Comparison of ENCODE assay signal across 1 cellular context in genomic region chr6:109455161-109455501, GRCh38.
TF ChIP-seq lines count a peak whose summit lies in the region.

No MANE protein-coding gene starts in this region.

TF ChIP-seq in A549, 52 proteins besides CTCF, POLR2A, EP300 and RAD21 (continued from another document):
- TF ChIP-seq, protein P1, sequence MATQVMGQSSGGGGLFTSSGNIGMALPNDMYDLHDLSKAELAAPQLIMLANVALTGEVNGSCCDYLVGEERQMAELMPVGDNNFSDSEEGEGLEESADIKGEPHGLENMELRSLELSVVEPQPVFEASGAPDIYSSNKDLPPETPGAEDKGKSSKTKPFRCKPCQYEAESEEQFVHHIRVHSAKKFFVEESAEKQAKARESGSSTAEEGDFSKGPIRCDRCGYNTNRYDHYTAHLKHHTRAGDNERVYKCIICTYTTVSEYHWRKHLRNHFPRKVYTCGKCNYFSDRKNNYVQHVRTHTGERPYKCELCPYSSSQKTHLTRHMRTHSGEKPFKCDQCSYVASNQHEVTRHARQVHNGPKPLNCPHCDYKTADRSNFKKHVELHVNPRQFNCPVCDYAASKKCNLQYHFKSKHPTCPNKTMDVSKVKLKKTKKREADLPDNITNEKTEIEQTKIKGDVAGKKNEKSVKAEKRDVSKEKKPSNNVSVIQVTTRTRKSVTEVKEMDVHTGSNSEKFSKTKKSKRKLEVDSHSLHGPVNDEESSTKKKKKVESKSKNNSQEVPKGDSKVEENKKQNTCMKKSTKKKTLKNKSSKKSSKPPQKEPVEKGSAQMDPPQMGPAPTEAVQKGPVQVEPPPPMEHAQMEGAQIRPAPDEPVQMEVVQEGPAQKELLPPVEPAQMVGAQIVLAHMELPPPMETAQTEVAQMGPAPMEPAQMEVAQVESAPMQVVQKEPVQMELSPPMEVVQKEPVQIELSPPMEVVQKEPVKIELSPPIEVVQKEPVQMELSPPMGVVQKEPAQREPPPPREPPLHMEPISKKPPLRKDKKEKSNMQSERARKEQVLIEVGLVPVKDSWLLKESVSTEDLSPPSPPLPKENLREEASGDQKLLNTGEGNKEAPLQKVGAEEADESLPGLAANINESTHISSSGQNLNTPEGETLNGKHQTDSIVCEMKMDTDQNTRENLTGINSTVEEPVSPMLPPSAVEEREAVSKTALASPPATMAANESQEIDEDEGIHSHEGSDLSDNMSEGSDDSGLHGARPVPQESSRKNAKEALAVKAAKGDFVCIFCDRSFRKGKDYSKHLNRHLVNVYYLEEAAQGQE (IDR thresholded peaks at IDR 0.05), result no peak
- TF ChIP-seq CBX2 (IDR thresholded peaks at IDR 0.05; ENCODE audit: borderline replicate concordance, low read depth) (no peak), ZSCAN20 (CRISPR knock-in tag; IDR thresholded peaks at IDR 0.05) (no peak), BHLHE40 (IDR thresholded peaks at IDR 0.05; ENCODE audit: low read depth, low read length) (no peak), CBX8 (IDR thresholded peaks at IDR 0.05) (no peak), KDM1A (IDR thresholded peaks at IDR 0.05; ENCODE audit: low read depth) (no peak), MAX (IDR thresholded peaks at IDR 0.05) (no peak), SMC3 (IDR thresholded peaks at IDR 0.05) (no peak), PBX3 (IDR thresholded peaks at IDR 0.05) (no peak), TFCP2L1 (CRISPR knock-in tag; IDR thresholded peaks at IDR 0.05) (no peak)
- TF ChIP-seq, protein P2, sequence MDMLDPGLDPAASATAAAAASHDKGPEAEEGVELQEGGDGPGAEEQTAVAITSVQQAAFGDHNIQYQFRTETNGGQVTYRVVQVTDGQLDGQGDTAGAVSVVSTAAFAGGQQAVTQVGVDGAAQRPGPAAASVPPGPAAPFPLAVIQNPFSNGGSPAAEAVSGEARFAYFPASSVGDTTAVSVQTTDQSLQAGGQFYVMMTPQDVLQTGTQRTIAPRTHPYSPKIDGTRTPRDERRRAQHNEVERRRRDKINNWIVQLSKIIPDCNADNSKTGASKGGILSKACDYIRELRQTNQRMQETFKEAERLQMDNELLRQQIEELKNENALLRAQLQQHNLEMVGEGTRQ (IDR thresholded peaks at IDR 0.05), result no peak
